Comparison of ENCODE assay signal across 14 cellular contexts in the genomic region with DNA sequence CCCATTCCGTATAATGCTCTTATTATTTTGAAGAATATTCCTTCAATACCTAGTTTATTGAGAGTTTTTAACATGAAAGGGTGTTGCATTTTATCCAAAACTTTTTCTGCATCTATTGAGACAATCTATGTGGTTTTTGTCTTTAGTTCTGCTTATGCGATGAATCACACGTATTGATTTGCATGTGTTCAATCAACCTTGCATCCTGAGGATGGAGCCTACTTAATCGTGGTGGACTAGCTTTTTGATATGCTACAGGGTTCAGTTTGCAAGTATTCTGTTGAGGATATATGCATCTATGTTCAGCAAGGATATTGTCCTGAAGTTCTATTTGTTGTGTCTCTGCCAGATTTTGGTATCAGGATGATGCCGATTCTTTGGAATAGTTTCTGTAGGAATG.
A peak's percentile ranks its signal among the peaks of the same experiment; 100 is the strongest.
DNase-seq lines count a peak whose midpoint lies in the region; ATAC-seq and TF ChIP-seq lines count a peak whose summit lies in the region.
"Had no signal": no experiment of that assay in that cellular context is flagged by ENCODE, and none has a peak within 500 bp of the region (broad histone marks: within the 10 kb centered on the region; RNA-seq: fewer than 3 reads in every experiment).

No MANE protein-coding gene starts in this region.

- no peaks in the 10 kb centered on the region for H3K9me3 ChIP-seq in OCI-LY3 (ENCODE audit: insufficient read depth, low read length)
- H3K9me3 ChIP-seq in gastroesophageal sphincter: peaks cover 0 to 3% (median 0%) of the 10 kb centered on the region in 3 donors
- H3K9me3 ChIP-seq: right atrium auricular region had no signal

- ATAC-seq in GM18861 (IDR thresholded peaks at IDR 0.05; ENCODE audit: unreplicated experiment): peak; percentile 98
- ATAC-seq in GM21528 (IDR thresholded peaks at IDR 0.05; ENCODE audit: low FRiP score, unreplicated experiment): peak; percentile 99
- peak; percentile 98 for ATAC-seq in HG03060 (IDR thresholded peaks at IDR 0.05; ENCODE audit: low read depth, unreplicated experiment)
- ATAC-seq in gastroesophageal sphincter: no peak

- peak overlapping the region; percentile 38 for H3K4me2 ChIP-seq in OCI-LY3 (ENCODE audit: low read length)

- 88 to 95% methylated on average over 5 of the region's 5 CpGs for WGBS in gastroesophageal sphincter (ENCODE audit: low coverage in 1 of 2), 2 donors

- H3K9ac ChIP-seq in OCI-LY3 (ENCODE audit: low read length): no peak overlapping the region

- TF ChIP-seq EP300 in gastroesophageal sphincter (IDR thresholded peaks at IDR 0.05): no peak

- H3K27me3 ChIP-seq in OCI-LY3 (ENCODE audit: low read depth, low read length): no peaks in the 10 kb centered on the region
- no peaks in the 10 kb centered on the region for H3K27me3 ChIP-seq in gastroesophageal sphincter
- H3K27me3 ChIP-seq: right atrium auricular region had no signal

- peaks cover 14% of the 10 kb centered on the region for H3K4me1 ChIP-seq in OCI-LY3 (ENCODE audit: low read length)
- H3K4me1 ChIP-seq in gastroesophageal sphincter: no peaks in the 10 kb centered on the region
- H3K4me1 ChIP-seq: right atrium auricular region had no signal

- H3K27ac ChIP-seq in OCI-LY3 (ENCODE audit: low read length) (peak overlapping the region; percentile 35; the same call in 1 of the 2 replicates), gastroesophageal sphincter (no peak overlapping the region)
- H3K27ac ChIP-seq: right atrium auricular region had no signal

- TF ChIP-seq CTCF in OCI-LY3 (IDR thresholded peaks at IDR 0.05; ENCODE audit: low read depth, low read length) (no peak), gastroesophageal sphincter (IDR thresholded peaks at IDR 0.05) (no peak)

- H2AFZ ChIP-seq in OCI-LY3 (ENCODE audit: low read depth, low read length): no peak overlapping the region

- H3K79me2 ChIP-seq in OCI-LY3 (ENCODE audit: low read length): no peaks in the 10 kb centered on the region

- H3K4me3 ChIP-seq in OCI-LY3 (ENCODE audit: low read length) (no peak overlapping the region), gastroesophageal sphincter (no peak overlapping the region)
- H3K4me3 ChIP-seq: right atrium auricular region had no signal

- peaks cover 3% of the 10 kb centered on the region for H3K36me3 ChIP-seq in OCI-LY3 (replicated peaks; ENCODE audit: low read depth, low read length)
- no peaks in the 10 kb centered on the region for H3K36me3 ChIP-seq in gastroesophageal sphincter
- H3K36me3 ChIP-seq: right atrium auricular region had no signal

- no peak for TF ChIP-seq POLR2A in gastroesophageal sphincter (IDR thresholded peaks at IDR 0.05)

- no peaks in the 10 kb centered on the region for H4K20me1 ChIP-seq in OCI-LY3 (ENCODE audit: insufficient read depth, low read length)

- DNase-seq in hippocampal formation (lab: John Stamatoyannopoulos, UW): no peak
- DNase-seq in NCI-H1417 (lab: John Stamatoyannopoulos, UW): no peak
- no peak for DNase-seq in NCI-H69 (lab: John Stamatoyannopoulos, UW)
- DNase-seq: activated CD8-positive, alpha-beta memory T cell treated with anti-CD3 and anti-CD28 coated beads for 24 hours; activated naive CD8-positive, alpha-beta T cell treated with anti-CD3 and anti-CD28 coated beads, Interleukin-2, amount 10 ng/mL, durations not matched to agents 7 days and 5 days; GOT3; NCI-H2081; T-helper 2 cell had no signal
